8 cellular contexts compared by ENCODE assay signal in the genomic region with DNA sequence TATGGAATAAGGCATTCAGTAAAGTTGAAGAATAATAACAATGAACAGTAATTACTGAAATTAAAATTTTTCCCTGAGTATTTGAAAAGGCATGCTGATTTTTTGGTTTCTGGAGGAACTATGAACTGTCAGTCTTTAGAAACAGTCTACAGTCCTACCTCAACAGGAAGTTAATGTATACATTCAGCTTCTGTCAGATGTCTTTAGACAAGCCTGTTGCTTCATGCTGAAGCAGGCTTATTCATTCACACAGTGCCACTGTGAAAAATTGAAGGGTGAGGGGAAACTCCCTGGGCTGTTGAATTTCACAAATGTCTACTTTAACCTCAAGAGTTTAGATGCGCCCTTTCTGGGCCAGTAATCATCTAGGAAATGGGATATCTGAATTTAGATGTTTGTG. TPM values are rescaled to one million over a fixed set of nuclear protein-coding genes. Genes with fewer than 3 reads are reported as not detected.
DNase-seq lines count a peak whose midpoint lies in the region; ATAC-seq and TF ChIP-seq lines count a peak whose summit lies in the region.

No MANE protein-coding gene starts in this region.

- peak; percentile 73 for DNase-seq in SKM-1 treated with dmso at 0.1 percent for 144 hours (lab: John Stamatoyannopoulos, UW; ENCODE audit: unreplicated experiment)
- no peak for DNase-seq in natural killer cell
- DNase-seq in psoas muscle: no peak
- no peak for DNase-seq in OCI-M2 (lab: John Stamatoyannopoulos, UW; ENCODE audit: unreplicated experiment)

- H3K4me3 Mint-ChIP-seq in natural killer cell: peak overlapping the region; percentile 53

- 88 to 89% (median 88%) methylated on average over 1 of the region's 1 CpG for WGBS in psoas muscle, 3 donors

- H3K4me1 Mint-ChIP-seq in natural killer cell: peaks cover 55 to 76% of the 10 kb centered on the region in 2 donors

- H3K36me3 ChIP-seq in psoas muscle (ENCODE audit: insufficient read depth in 1 of 2, low read depth in 1 of 2): no peaks in the 10 kb centered on the region

- no peak overlapping the region for H3K27ac ChIP-seq in psoas muscle

- peaks cover 37% of the 10 kb centered on the region for H3K4me1 ChIP-seq in psoas muscle

- TF ChIP-seq CTCF in natural killer cell (IDR thresholded peaks at IDR 0.05) (no peak), psoas muscle (IDR thresholded peaks at IDR 0.05) (no peak)

- intact Hi-C loops in natural killer cell (cut with micrococcal nuclease): no loop called here
- intact Hi-C loops in psoas muscle (cut with DNase I): loop anchor here in 1 of 2 donors (10.0 kb wide), 1 partner anchor 390 kb away; a partner anchor contains a TSS

- no peaks in the 10 kb centered on the region for H3K27me3 Mint-ChIP-seq in natural killer cell (ENCODE audit: low read depth in 2 of 2)

- no peaks in the 10 kb centered on the region for H3K36me3 Mint-ChIP-seq in natural killer cell

- no peaks in the 10 kb centered on the region for H3K9me3 Mint-ChIP-seq in natural killer cell

- no peak overlapping the region for H3K4me3 ChIP-seq in psoas muscle

- H3K27ac Mint-ChIP-seq in natural killer cell: peak overlapping the region; percentile 95 to 96

- no peaks in the 10 kb centered on the region for H3K27me3 ChIP-seq in psoas muscle (ENCODE audit: insufficient read depth in 3 of 3, low read length in 2 of 3)

- no peaks in the 10 kb centered on the region for H3K9me3 ChIP-seq in psoas muscle

- ATAC-seq in GM18520 (IDR thresholded peaks at IDR 0.05; ENCODE audit: unreplicated experiment) (peak; percentile 42), HG02943 (IDR thresholded peaks at IDR 0.05; ENCODE audit: low read depth, unreplicated experiment) (peak; percentile 37), natural killer cell (peak; percentile 43 to 64 (median 47)), psoas muscle (no peak), HG02970 (IDR thresholded peaks at IDR 0.05; ENCODE audit: low FRiP score, unreplicated experiment) (no peak), SK-N-SH treated with all-trans-retinoic acid at 6 μM for 48 hours (no peak)

TF ChIP-seq in SK-N-SH treated with all-trans-retinoic acid at 6 μM for 48 hours, 23 proteins besides CTCF, POLR2A, EP300 and RAD21:
- TF ChIP-seq, protein P1, sequence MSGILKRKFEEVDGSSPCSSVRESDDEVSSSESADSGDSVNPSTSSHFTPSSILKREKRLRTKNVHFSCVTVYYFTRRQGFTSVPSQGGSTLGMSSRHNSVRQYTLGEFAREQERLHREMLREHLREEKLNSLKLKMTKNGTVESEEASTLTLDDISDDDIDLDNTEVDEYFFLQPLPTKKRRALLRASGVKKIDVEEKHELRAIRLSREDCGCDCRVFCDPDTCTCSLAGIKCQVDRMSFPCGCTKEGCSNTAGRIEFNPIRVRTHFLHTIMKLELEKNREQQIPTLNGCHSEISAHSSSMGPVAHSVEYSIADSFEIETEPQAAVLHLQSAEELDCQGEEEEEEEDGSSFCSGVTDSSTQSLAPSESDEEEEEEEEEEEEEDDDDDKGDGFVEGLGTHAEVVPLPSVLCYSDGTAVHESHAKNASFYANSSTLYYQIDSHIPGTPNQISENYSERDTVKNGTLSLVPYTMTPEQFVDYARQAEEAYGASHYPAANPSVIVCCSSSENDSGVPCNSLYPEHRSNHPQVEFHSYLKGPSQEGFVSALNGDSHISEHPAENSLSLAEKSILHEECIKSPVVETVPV (CRISPR knock-in tag; IDR thresholded peaks at IDR 0.05): no peak
- TF ChIP-seq, protein P2, sequence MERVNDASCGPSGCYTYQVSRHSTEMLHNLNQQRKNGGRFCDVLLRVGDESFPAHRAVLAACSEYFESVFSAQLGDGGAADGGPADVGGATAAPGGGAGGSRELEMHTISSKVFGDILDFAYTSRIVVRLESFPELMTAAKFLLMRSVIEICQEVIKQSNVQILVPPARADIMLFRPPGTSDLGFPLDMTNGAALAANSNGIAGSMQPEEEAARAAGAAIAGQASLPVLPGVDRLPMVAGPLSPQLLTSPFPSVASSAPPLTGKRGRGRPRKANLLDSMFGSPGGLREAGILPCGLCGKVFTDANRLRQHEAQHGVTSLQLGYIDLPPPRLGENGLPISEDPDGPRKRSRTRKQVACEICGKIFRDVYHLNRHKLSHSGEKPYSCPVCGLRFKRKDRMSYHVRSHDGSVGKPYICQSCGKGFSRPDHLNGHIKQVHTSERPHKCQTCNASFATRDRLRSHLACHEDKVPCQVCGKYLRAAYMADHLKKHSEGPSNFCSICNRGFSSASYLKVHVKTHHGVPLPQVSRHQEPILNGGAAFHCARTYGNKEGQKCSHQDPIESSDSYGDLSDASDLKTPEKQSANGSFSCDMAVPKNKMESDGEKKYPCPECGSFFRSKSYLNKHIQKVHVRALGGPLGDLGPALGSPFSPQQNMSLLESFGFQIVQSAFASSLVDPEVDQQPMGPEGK (CRISPR knock-in tag; IDR thresholded peaks at IDR 0.05; ENCODE audit: borderline replicate concordance): no peak
- TF ChIP-seq ESRRG (CRISPR knock-in tag; IDR thresholded peaks at IDR 0.05) (no peak), ZC3H10 (CRISPR knock-in tag; IDR thresholded peaks at IDR 0.05) (no peak), ZNF565 (CRISPR knock-in tag; conservative IDR thresholded peaks at IDR 0.05; ENCODE audit: low read depth) (no peak), TCF4 (CRISPR knock-in tag; IDR thresholded peaks at IDR 0.05; ENCODE audit: borderline replicate concordance) (no peak), ISL1 (CRISPR knock-in tag; IDR thresholded peaks at IDR 0.05) (no peak), ARNTL (CRISPR knock-in tag; IDR thresholded peaks at IDR 0.05; ENCODE audit: borderline replicate concordance, low read depth) (no peak), BACH2 (CRISPR knock-in tag; IDR thresholded peaks at IDR 0.05; ENCODE audit: borderline replicate concordance) (no peak), ZNF8 (CRISPR knock-in tag; IDR thresholded peaks at IDR 0.05) (no peak), ZFP3 (CRISPR knock-in tag; IDR thresholded peaks at IDR 0.05) (no peak), ZFP30 (CRISPR knock-in tag; IDR thresholded peaks at IDR 0.05) (no peak)
- TF ChIP-seq, protein P3, sequence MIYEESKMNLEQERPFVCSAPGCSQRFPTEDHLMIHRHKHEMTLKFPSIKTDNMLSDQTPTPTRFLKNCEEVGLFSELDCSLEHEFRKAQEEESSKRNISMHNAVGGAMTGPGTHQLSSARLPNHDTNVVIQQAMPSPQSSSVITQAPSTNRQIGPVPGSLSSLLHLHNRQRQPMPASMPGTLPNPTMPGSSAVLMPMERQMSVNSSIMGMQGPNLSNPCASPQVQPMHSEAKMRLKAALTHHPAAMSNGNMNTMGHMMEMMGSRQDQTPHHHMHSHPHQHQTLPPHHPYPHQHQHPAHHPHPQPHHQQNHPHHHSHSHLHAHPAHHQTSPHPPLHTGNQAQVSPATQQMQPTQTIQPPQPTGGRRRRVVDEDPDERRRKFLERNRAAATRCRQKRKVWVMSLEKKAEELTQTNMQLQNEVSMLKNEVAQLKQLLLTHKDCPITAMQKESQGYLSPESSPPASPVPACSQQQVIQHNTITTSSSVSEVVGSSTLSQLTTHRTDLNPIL (CRISPR knock-in tag; IDR thresholded peaks at IDR 0.05; ENCODE audit: low read depth): no peak

RNA-seq across cellular contexts. Expression of a gene that starts 3.5 kb away (rescaled TPM):
- 10 to 100 TPM; 39.8 to 43.5 (median 40.1) TPM for total RNA-seq in natural killer cell
- total RNA-seq in psoas muscle: 10 to 100 TPM; 10.0 to 13.7 (median 10.7) TPM
- 1 to 10 TPM; 4.4 to 9.8 (median 4.9) TPM for polyA plus RNA-seq in psoas muscle

Comparison
In these comparisons a context has a peak if more than half of its experiments do, and no peak if none do; other contexts are left out.
1. ATAC-seq: peak in GM18520 (single experiment), HG02943 (single experiment) and natural killer cell (3 of 3); none in psoas muscle (0 of 4), HG02970 (single experiment) and SK-N-SH treated with all-trans-retinoic acid at 6 μM for 48 hours (single experiment).